ENCODE assay signal across 1 cellular context in the genomic region with DNA sequence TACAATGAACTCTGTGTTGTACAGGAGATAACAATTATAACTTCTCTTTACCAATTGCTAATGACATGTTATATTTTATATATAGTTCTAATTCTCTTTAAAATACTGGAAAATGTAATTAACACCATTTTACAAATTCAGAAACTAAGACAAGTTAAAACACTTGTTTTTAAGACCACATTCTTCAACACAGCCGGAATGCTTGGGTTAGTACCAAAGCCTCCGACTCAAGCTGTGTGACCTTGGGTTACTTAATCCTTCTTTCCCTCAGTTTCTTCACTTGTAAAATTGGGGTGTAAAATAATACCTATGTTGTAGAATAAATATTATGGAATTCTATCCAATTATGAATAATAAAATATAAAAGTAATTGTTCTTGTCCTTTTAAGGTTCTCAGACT.
TF ChIP-seq lines count a peak whose summit lies in the region.

No MANE protein-coding gene starts in this region.

TF ChIP-seq in IMR-90, 13 proteins besides CTCF, POLR2A, EP300 and RAD21 (continued from another document):
- TF ChIP-seq MXI1 (IDR thresholded peaks at IDR 0.05; ENCODE audit: borderline replicate concordance, low read depth, low read length) = no peak
